Comparison of ENCODE assay signal across 8 cellular contexts in the genomic region with DNA sequence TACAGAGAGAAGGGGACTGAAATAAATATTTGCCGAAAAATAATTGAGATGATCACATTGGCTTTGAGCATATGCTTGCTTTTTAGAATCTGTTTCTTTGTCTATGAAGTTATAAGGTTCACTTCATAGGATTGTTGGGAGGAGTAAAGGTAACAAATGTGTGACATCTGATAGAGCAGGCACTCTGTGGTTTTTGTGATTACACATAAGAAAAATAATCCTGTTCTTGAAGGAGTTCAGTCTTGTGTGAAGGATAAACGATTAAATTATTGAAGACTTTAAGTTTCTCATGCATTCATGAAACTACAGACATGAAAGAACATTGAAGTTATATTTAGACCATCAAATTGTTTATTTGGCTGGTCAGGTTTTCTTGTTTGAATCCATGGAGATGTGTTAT. TPM values are rescaled to one million over a fixed set of nuclear protein-coding genes. Genes with fewer than 3 reads are reported as not detected.
DNase-seq lines count a peak whose midpoint lies in the region; TF ChIP-seq lines count a peak whose summit lies in the region.
"Had no signal": no experiment of that assay in that cellular context is flagged by ENCODE, and none has a peak within 500 bp of the region (broad histone marks: within the 10 kb centered on the region; RNA-seq: fewer than 3 reads in every experiment).

No MANE protein-coding gene starts in this region.

- H3K4me1 ChIP-seq in neutrophil (ENCODE audit: control insufficient read depth in 1 of 2, insufficient read depth in 1 of 2, low read depth in 1 of 2, low read length in 1 of 2) (peaks cover 29 to 39% of the 10 kb centered on the region in 2 experiments), BE2C (no peaks in the 10 kb centered on the region)

- TF ChIP-seq CTCF in Calu3 (IDR thresholded peaks at IDR 0.05; ENCODE audit: unreplicated experiment) (no peak), chondrocyte (IDR thresholded peaks at IDR 0.05) (no peak), neutrophil (IDR thresholded peaks at IDR 0.05) (no peak), BE2C (IDR thresholded peaks at IDR 0.05; ENCODE audit: low read depth, low read length) (no peak)

- intact Hi-C loops in Calu3 (cut with micrococcal nuclease; ENCODE audit: unreplicated experiment) = no loop called here

- H3K4me3 Mint-ChIP-seq in Calu3 (ENCODE audit: low read depth, unreplicated experiment) = peak overlapping the region; percentile 78
- H3K4me3 Mint-ChIP-seq in chondrocyte (ENCODE audit: unreplicated experiment) = no peak overlapping the region

- peak overlapping the region; percentile 75 for H3K27ac ChIP-seq in neutrophil

- peak overlapping the region; percentile 87 for H3K27ac Mint-ChIP-seq in Calu3 (ENCODE audit: unreplicated experiment)
- H3K27ac Mint-ChIP-seq in chondrocyte (ENCODE audit: unreplicated experiment) = peak overlapping the region; percentile 89

- H3K4me1 Mint-ChIP-seq in Calu3 (ENCODE audit: low read depth, unreplicated experiment) (peaks cover 70% of the 10 kb centered on the region), chondrocyte (ENCODE audit: low read depth) (peaks cover 84% of the 10 kb centered on the region)

- H3K9me3 Mint-ChIP-seq in Calu3 (ENCODE audit: low read depth, unreplicated experiment) (no peaks in the 10 kb centered on the region), chondrocyte (ENCODE audit: low read depth) (peaks cover 1% of the 10 kb centered on the region)

- DNase-seq in Calu3 = no peak
- peak; percentile 68 for DNase-seq in M059J (ENCODE audit: low read depth)
- no peak for DNase-seq in chondrocyte (ENCODE audit: low spot score)
- DNase-seq in BE2C = no peak
- DNase-seq in NCI-H2171 treated with DMSO at 0.1 percent for 48 hours (lab: John Stamatoyannopoulos, UW) = no peak
- no peak for DNase-seq in NCI-H446 treated with DMSO at 0.1 percent for 48 hours (lab: John Stamatoyannopoulos, UW)
- DNase-seq: NCI-H226 had no signal

- no peaks in the 10 kb centered on the region for H3K9me3 ChIP-seq in neutrophil
- H3K9me3 ChIP-seq in BE2C = no peaks in the 10 kb centered on the region

- H3K36me3 ChIP-seq in neutrophil (no peaks in the 10 kb centered on the region), BE2C (peaks cover 6% of the 10 kb centered on the region)

- no TSS peak for BruUV-seq in Calu3 (replicated peaks; lab: Mats Ljungman, UMichigan)

- H3K4me3 ChIP-seq in neutrophil (ENCODE audit: low read depth in 1 of 2, low read length in 1 of 2) (no peak overlapping the region), BE2C (ENCODE audit: low read depth, low read length) (no peak overlapping the region)

- peaks cover 25% of the 10 kb centered on the region for H3K36me3 Mint-ChIP-seq in Calu3 (ENCODE audit: insufficient read depth, unreplicated experiment)
- peaks cover 8% of the 10 kb centered on the region for H3K36me3 Mint-ChIP-seq in chondrocyte (ENCODE audit: low read depth)

- H3K27me3 Mint-ChIP-seq in Calu3 (ENCODE audit: unreplicated experiment) = no peaks in the 10 kb centered on the region
- H3K27me3 Mint-ChIP-seq in chondrocyte (ENCODE audit: low read depth) = no peaks in the 10 kb centered on the region

- H3K27me3 ChIP-seq in neutrophil (no peaks in the 10 kb centered on the region), BE2C (no peaks in the 10 kb centered on the region)

- CTCF ChIA-PET in Calu3 (lab: Charles Lee) = no interaction called here

RNA-seq across cellular contexts. Expression of a gene that starts 45.0 kb away (rescaled TPM):
- total RNA-seq in Calu3 (2022) = 94.1 and 131 TPM in 2 replicates
- total RNA-seq in M059J (2014; rRNA removed; shearing (Covaris generic)) = 106 and 142 TPM in 2 replicates
- 189 to 266 TPM (median 195 TPM) in 3 replicates for total RNA-seq in chondrocyte
- polyA plus RNA-seq in BE2C (2012; ENCODE audit: insufficient read depth, insufficient read length, low read depth) = 42.1 TPM
